In the genomic region with DNA sequence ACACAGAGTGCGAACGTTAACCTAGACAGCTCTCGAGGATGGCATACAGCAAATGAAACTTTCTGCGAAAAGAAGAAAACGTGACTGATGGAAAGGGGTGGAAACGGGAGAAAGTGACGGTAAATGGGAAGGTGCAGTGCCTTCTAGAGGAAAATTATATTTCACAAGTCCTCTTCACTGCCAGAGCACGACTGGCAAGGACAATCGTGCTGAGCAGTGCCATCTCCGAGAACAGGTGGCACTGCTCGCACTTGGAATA, we compare ENCODE assay signal across 10 cellular contexts. TPM values are rescaled to one million over a fixed set of nuclear protein-coding genes. Genes with fewer than 3 reads are reported as not detected.
DNase-seq lines count a peak whose midpoint lies in the region; ATAC-seq and TF ChIP-seq lines count a peak whose summit lies in the region.
"Had no signal": no experiment of that assay in that cellular context is flagged by ENCODE, and none has a peak within 500 bp of the region (broad histone marks: within the 10 kb centered on the region; RNA-seq: fewer than 3 reads in every experiment).

No MANE protein-coding gene starts in this region.

- peak overlapping the region; percentile 95 for H3K27ac ChIP-seq in CD4-positive, CD25-positive, alpha-beta regulatory T cell (ENCODE audit: insufficient read depth, low read length, poor library complexity, severe bottlenecking)
- H3K27ac ChIP-seq in Karpas-422 (ENCODE audit: low read length): no peak overlapping the region
- H3K27ac ChIP-seq in osteoblast (ENCODE audit: low read depth, low read length): peak overlapping the region; percentile 93

- peak overlapping the region; percentile 100 for H3K4me3 ChIP-seq in CD4-positive, CD25-positive, alpha-beta regulatory T cell (ENCODE audit: low read depth, low read length)
- H3K4me3 ChIP-seq in Karpas-422 (ENCODE audit: low read length) (peak overlapping the region; percentile 79), epithelial cell of esophagus (ENCODE audit: low read length) (peak overlapping the region; percentile 83), osteoblast (ENCODE audit: insufficient read depth, low read length) (peak overlapping the region; percentile 92)

- H2AFZ ChIP-seq in Karpas-422 (ENCODE audit: low read length) (peak overlapping the region; percentile 44; the same call in 1 of the 2 replicates), osteoblast (ENCODE audit: low read length) (peak overlapping the region; percentile 58)

- no peaks in the 10 kb centered on the region for H3K27me3 Mint-ChIP-seq in CD4-positive, CD25-positive, alpha-beta regulatory T cell

- DNase-seq in CD4-positive, CD25-positive, alpha-beta regulatory T cell: peak in 1 of 3 donors; percentile 50
- no peak for DNase-seq in Karpas-422
- DNase-seq in epithelial cell of esophagus (ENCODE audit: low read depth): peak; percentile 22
- no peak for DNase-seq in osteoblast (ENCODE audit: insufficient read length, low spot score, missing footprints)
- DNase-seq in GM10266 (ENCODE audit: extremely low spot score): no peak
- no peak for DNase-seq in amniotic stem cell (lab: John Stamatoyannopoulos, UW)

- peaks cover 27% of the 10 kb centered on the region for H3K36me3 ChIP-seq in CD4-positive, CD25-positive, alpha-beta regulatory T cell (ENCODE audit: control insufficient read depth, insufficient read depth, low read length)
- H3K36me3 ChIP-seq in Karpas-422 (ENCODE audit: insufficient read depth, low read length) (peaks cover 17% of the 10 kb centered on the region; the same call in 1 of the 2 replicates), osteoblast (ENCODE audit: insufficient read depth, low read length) (peaks cover 36% of the 10 kb centered on the region)

- peaks cover 71% of the 10 kb centered on the region for H3K4me1 ChIP-seq in CD4-positive, CD25-positive, alpha-beta regulatory T cell (ENCODE audit: control insufficient read depth, insufficient read depth, low read length, poor library complexity, severe bottlenecking)
- peaks cover 30% of the 10 kb centered on the region for H3K4me1 ChIP-seq in Karpas-422 (ENCODE audit: low read length)
- H3K4me1 ChIP-seq in osteoblast (ENCODE audit: insufficient read depth, low read length): peaks cover 36% of the 10 kb centered on the region

- H4K20me1 ChIP-seq in Karpas-422 (ENCODE audit: insufficient read depth, low read depth, low read length): no peaks in the 10 kb centered on the region
- H4K20me1 ChIP-seq in osteoblast (ENCODE audit: insufficient read depth, low read length): peaks cover 31% of the 10 kb centered on the region

- ATAC-seq in CD4-positive, CD25-positive, alpha-beta regulatory T cell (ENCODE audit: low read depth in 2 of 2): peak in 1 of 2 donors; percentile 2
- ATAC-seq in GM18870 (IDR thresholded peaks at IDR 0.05; ENCODE audit: unreplicated experiment) (no peak), HG03520 (IDR thresholded peaks at IDR 0.05; ENCODE audit: unreplicated experiment) (no peak)

- H3K79me2 ChIP-seq in Karpas-422 (ENCODE audit: low read length) (peaks cover 31% of the 10 kb centered on the region), osteoblast (ENCODE audit: insufficient read depth, low read length) (peaks cover 45% of the 10 kb centered on the region)

- H3K36me3 Mint-ChIP-seq in CD4-positive, CD25-positive, alpha-beta regulatory T cell: peaks cover 23% of the 10 kb centered on the region

- no peak overlapping the region for H3K4me3 Mint-ChIP-seq in CD4-positive, CD25-positive, alpha-beta regulatory T cell
- H3K4me3 Mint-ChIP-seq: activated T-cell treated with anti-CD3 and anti-CD28 coated beads, Interleukin-2, amount 50 U/mL, for 72 hours; neural crest cell had no signal

- no peaks in the 10 kb centered on the region for H3K27me3 ChIP-seq in CD4-positive, CD25-positive, alpha-beta regulatory T cell (ENCODE audit: control insufficient read depth, insufficient read depth, low read length)
- H3K27me3 ChIP-seq in Karpas-422 (ENCODE audit: low read length): no peaks in the 10 kb centered on the region
- no peaks in the 10 kb centered on the region for H3K27me3 ChIP-seq in osteoblast (ENCODE audit: insufficient read depth, low read length)

- H3K9me2 ChIP-seq in Karpas-422 (replicated peaks; ENCODE audit: insufficient read depth, low read length): no peaks in the 10 kb centered on the region

- peak overlapping the region; percentile 76 for H3K9ac ChIP-seq in Karpas-422 (ENCODE audit: low read length)

- peaks cover 22 to 44% (median 31%) of the 10 kb centered on the region in 4 donors for H3K4me1 Mint-ChIP-seq in CD4-positive, CD25-positive, alpha-beta regulatory T cell
- H3K4me1 Mint-ChIP-seq: neural crest cell had no signal

- peaks cover 0 to 3% (median 0%) of the 10 kb centered on the region in 7 donors for H3K9me3 Mint-ChIP-seq in CD4-positive, CD25-positive, alpha-beta regulatory T cell
- H3K9me3 Mint-ChIP-seq: neural crest cell had no signal

- no peaks in the 10 kb centered on the region for H3K9me3 ChIP-seq in CD4-positive, CD25-positive, alpha-beta regulatory T cell (ENCODE audit: control insufficient read depth in 2 of 2, low read length in 2 of 2)
- H3K9me3 ChIP-seq in Karpas-422 (ENCODE audit: low read length): no peaks in the 10 kb centered on the region
- no peaks in the 10 kb centered on the region for H3K9me3 ChIP-seq in osteoblast (ENCODE audit: low read depth, low read length)

- TF ChIP-seq CTCF in epithelial cell of esophagus (IDR thresholded peaks at IDR 0.05; ENCODE audit: insufficient read depth, low read depth, low read length, missing control alignments): no peak
- no peak for TF ChIP-seq CTCF in osteoblast (IDR thresholded peaks at IDR 0.05; ENCODE audit: extremely low read depth, low read depth, low read length)
- TF ChIP-seq CTCF in GM10266 (IDR thresholded peaks at IDR 0.05; ENCODE audit: control insufficient read depth, insufficient read depth, low read depth, missing control alignments): no peak

- H3K4me2 ChIP-seq in Karpas-422 (ENCODE audit: low read depth, low read length, poor library complexity, severe bottlenecking): peak overlapping the region; percentile 94
- H3K4me2 ChIP-seq in osteoblast (ENCODE audit: insufficient read depth, low read length): peak overlapping the region; percentile 98

- no peak overlapping the region for H3K27ac Mint-ChIP-seq in CD4-positive, CD25-positive, alpha-beta regulatory T cell
- H3K27ac Mint-ChIP-seq: activated T-cell treated with anti-CD3 and anti-CD28 coated beads, Interleukin-2, amount 50 U/mL, for 72 hours had no signal

RNA-seq across cellular contexts. Expression of gene STAT1, which starts 0.4 kb away (rescaled TPM):
- 262 TPM for total RNA-seq in CD4-positive, CD25-positive, alpha-beta regulatory T cell
- 100 to 1,000 TPM; 198 to 331 (median 274) TPM for polyA plus RNA-seq in CD4-positive, CD25-positive, alpha-beta regulatory T cell
- 46.7 and 49.7 TPM in 2 replicates for total RNA-seq in Karpas-422 (2014; rRNA removed; shearing (Covaris generic); ENCODE audit: low replicate concordance)
- total RNA-seq in osteoblast: 447 and 530 TPM in 2 replicates
